In the genomic region with DNA sequence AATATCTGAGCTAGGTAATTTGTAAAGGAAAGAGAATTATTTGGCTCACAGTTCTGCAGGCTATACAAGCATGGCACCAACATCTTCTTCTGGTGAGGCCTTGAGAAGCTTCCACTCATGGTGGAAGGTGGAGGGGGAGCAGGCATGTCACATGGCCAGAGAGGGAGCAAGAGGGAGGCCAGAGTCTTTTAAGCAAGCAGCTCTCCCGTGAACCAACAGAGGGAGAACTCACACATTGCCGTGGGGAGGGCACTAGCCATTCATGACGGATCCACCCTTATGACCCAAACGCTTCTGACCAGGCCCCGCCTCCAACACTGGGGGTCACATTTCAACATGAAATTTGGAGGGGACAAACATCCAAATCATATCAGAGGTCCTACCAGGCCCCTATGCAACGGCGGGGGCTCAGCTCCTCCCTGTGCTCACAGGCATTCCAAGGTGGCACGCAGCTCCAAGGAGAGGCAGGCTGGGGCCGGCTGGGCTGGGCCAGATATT, we compare ENCODE assay signal across 11 cellular contexts. TPM values are rescaled to one million over a fixed set of nuclear protein-coding genes. Genes with fewer than 3 reads are reported as not detected.
DNase-seq lines count a peak whose midpoint lies in the region; ATAC-seq and TF ChIP-seq lines count a peak whose summit lies in the region.
"Had no signal": no experiment of that assay in that cellular context is flagged by ENCODE, and none has a peak within 500 bp of the region (broad histone marks: within the 10 kb centered on the region; RNA-seq: fewer than 3 reads in every experiment).

No MANE protein-coding gene starts in this region.

- no peaks in the 10 kb centered on the region for H3K36me3 Mint-ChIP-seq in HFFc6 (ENCODE audit: low read depth)

- H3K4me3 Mint-ChIP-seq in HFFc6 = no peak overlapping the region
- H3K4me3 Mint-ChIP-seq: naive thymus-derived CD4-positive, alpha-beta T cell had no signal

- peak; percentile 63 for TF ChIP-seq CTCF in HFFc6 (IDR thresholded peaks at IDR 0.05)
- peak; percentile 22; the same call in 1 of the 2 replicates for TF ChIP-seq CTCF in WI38 (IDR thresholded peaks at IDR 0.05; ENCODE audit: low read depth, low read length)
- no peak for TF ChIP-seq CTCF in dorsolateral prefrontal cortex (IDR thresholded peaks at IDR 0.05 in 54 of 56, conservative IDR thresholded peaks at IDR 0.05 in 2 of 56; ENCODE audit: low read depth in 1 of 56, partially characterized antibody in 56 of 56)

- no peak overlapping the region for H3K27ac Mint-ChIP-seq in HFFc6
- H3K27ac Mint-ChIP-seq: naive thymus-derived CD4-positive, alpha-beta T cell had no signal

- H3K27me3 ChIP-seq in dorsolateral prefrontal cortex = peaks cover 0 to 34% (median 4%) of the 10 kb centered on the region in 45 donors

- no peaks in the 10 kb centered on the region for H3K9me3 Mint-ChIP-seq in HFFc6

- H3K4me3 ChIP-seq in WI38 (ENCODE audit: low read depth, low read length) (no peak overlapping the region), dorsolateral prefrontal cortex (no peak overlapping the region)

- DNase-seq in ACHN = peak; percentile 58
- DNase-seq in HFFc6 = peak; percentile 39
- peak; percentile 52 for DNase-seq in iPS-NIHi7 (ENCODE audit: extremely low spot score)
- DNase-seq in dorsolateral prefrontal cortex = no peak
- no peak for DNase-seq in DMS153 treated with DMSO at 0.1 percent for 48 hours (lab: John Stamatoyannopoulos, UW; ENCODE audit: unreplicated experiment)
- DNase-seq: activated CD4-positive, alpha-beta T cell treated with anti-CD3 and anti-CD28 coated beads, Interleukin-2, amount 50 U/mL, for 1 hour; naive thymus-derived CD4-positive, alpha-beta T cell; NCI-H1417 treated with DMSO at 0.1 percent for 48 hours had no signal

- peak overlapping the region in 1 of 59 donors; percentile 19 for H3K27ac ChIP-seq in dorsolateral prefrontal cortex

- no peak for ATAC-seq in GM21381 (IDR thresholded peaks at IDR 0.05; ENCODE audit: unreplicated experiment)
- no peak for ATAC-seq in GM18858 (IDR thresholded peaks at IDR 0.05; ENCODE audit: unreplicated experiment)
- ATAC-seq: naive thymus-derived CD4-positive, alpha-beta T cell had no signal

- intact Hi-C loops in dorsolateral prefrontal cortex (cut with DNase I) = no loop called here

- in situ Hi-C loops in ACHN (cut with HindIII; ENCODE audit: low pct_ligation_motif_present, low pct_unique_long_range_greater_than_20kb, low sequenced_read_pairs) = no loop called here

- peaks cover 18% of the 10 kb centered on the region for H3K4me1 Mint-ChIP-seq in HFFc6 (ENCODE audit: low read depth)

- peaks cover 37% of the 10 kb centered on the region for H3K27me3 Mint-ChIP-seq in HFFc6 (ENCODE audit: insufficient read depth)

RNA-seq across cellular contexts. Expression of gene C11orf96, which starts 4.6 kb away (rescaled TPM):
- total RNA-seq in HFFc6 (2021; fragmentation: NEBNext Ultra II Directional; extraction: Animal tissue kit (Norgen Biotek cat#: 25700)) = under 1 TPM; 0.23 to 0.37 (median 0.33) TPM
- 100 to 1,000 TPM in 6 of 120 experiments, 10 to 100 TPM in 112, 1 to 10 TPM in 2; 9.0 to 139 (median 26.8) TPM for total RNA-seq in dorsolateral prefrontal cortex

Comparison
In these comparisons a context has a peak if more than half of its experiments do, and no peak if none do; other contexts are left out.
1. DNase-seq: peak in ACHN (single experiment), HFFc6 (single experiment) and iPS-NIHi7 (single experiment); none in dorsolateral prefrontal cortex (0 of 10) and DMS153 treated with DMSO at 0.1 percent for 48 hours (single experiment).
2. CTCF ChIP-seq: peak in HFFc6 (single experiment) and WI38 (single experiment); none in dorsolateral prefrontal cortex (0 of 56).
3. RNA of gene C11orf96, which starts 4.6 kb away (total RNA-seq): 9.0 to 139 TPM in dorsolateral prefrontal cortex; 0.23 to 0.37 TPM in HFFc6; every median in the first group is over 4 times any median in the second.